In the genomic region with DNA sequence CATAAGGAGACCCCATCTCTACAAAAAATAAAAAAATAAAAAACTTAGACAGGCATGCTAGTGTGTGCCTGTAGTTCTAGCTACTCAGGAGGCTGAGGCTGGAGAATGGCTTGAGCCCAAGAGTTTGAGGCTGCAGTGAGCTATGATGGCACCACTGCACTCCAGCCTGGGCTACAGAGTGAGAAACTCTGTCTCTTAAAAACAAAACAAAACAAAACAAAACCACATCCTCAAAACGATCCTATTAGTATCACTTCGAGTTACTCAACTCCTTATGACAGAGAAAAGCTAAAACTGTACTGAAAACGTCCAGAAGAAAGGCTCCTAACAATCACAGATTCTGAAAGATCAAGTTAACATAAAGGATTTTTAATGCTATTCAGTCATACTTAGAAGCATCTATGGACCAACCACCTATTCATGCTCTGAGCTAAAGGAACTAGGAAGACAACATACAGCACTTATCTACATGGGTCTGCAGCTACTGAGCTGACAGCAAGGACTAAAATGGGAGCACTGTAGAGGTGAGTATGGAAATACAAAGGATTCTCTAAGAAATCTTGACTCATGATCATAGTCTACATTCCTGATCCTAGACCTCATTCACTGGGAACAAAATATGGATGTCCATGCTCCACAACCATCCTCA, we compare ENCODE assay signal across 9 cellular contexts.
A peak's percentile ranks its signal among the peaks of the same experiment; 100 is the strongest.
DNase-seq lines count a peak whose midpoint lies in the region; ATAC-seq and TF ChIP-seq lines count a peak whose summit lies in the region.
"Had no signal": no experiment of that assay in that cellular context is flagged by ENCODE, and none has a peak within 500 bp of the region (broad histone marks: within the 10 kb centered on the region; RNA-seq: fewer than 3 reads in every experiment).

No MANE protein-coding gene starts in this region.

- peak in 4 of 5 donors; percentile 1 to 24 (median 20) for DNase-seq in CD4-positive, alpha-beta memory T cell
- peak; percentile 27 for DNase-seq in activated CD4-positive, alpha-beta memory T cell treated with anti-CD3 and anti-CD28 coated beads for 36 hours
- DNase-seq in posterior cingulate gyrus (no peak), KBM-7 (no peak), GM10266 (ENCODE audit: extremely low spot score) (no peak), breast epithelium (ENCODE audit: low spot score in 2 of 2) (no peak)
- DNase-seq: NCI-H510A had no signal

- ATAC-seq in GM19328 (IDR thresholded peaks at IDR 0.05; ENCODE audit: unreplicated experiment) (peak; percentile 98), HG03060 (IDR thresholded peaks at IDR 0.05; ENCODE audit: low read depth, unreplicated experiment) (peak; percentile 86)

- CTCF ChIA-PET in CD4-positive, alpha-beta memory T cell (lab: Charles Lee; ENCODE audit: partially characterized antibody): interaction anchor here (1.1 kb wide), 1 partner anchor 34 kb away, joined by 3 read pairs; no protein-coding TSS in a partner anchor
- CTCF ChIA-PET in activated CD4-positive, alpha-beta memory T cell treated with anti-CD3 and anti-CD28 coated beads for 36 hours (lab: Charles Lee): interaction anchor here (1.0 kb wide), 2 partner anchors 34 to 408 kb away, joined by 3 read pairs; no protein-coding TSS in a partner anchor

- peaks cover 17 to 32% of the 10 kb centered on the region in 2 donors for H3K36me3 Mint-ChIP-seq in CD4-positive, alpha-beta memory T cell
- peaks cover 18% of the 10 kb centered on the region for H3K36me3 Mint-ChIP-seq in activated CD4-positive, alpha-beta memory T cell treated with anti-CD3 and anti-CD28 coated beads for 36 hours

- no peak overlapping the region for H3K4me3 ChIP-seq in CD4-positive, alpha-beta memory T cell (ENCODE audit: low read length in 2 of 2)
- no peak overlapping the region for H3K4me3 ChIP-seq in breast epithelium

- H3K36me3 ChIP-seq in CD4-positive, alpha-beta memory T cell (ENCODE audit: insufficient read depth, low read length): no peaks in the 10 kb centered on the region
- H3K36me3 ChIP-seq in breast epithelium: no peaks in the 10 kb centered on the region

- TF ChIP-seq CTCF in GM10266 (IDR thresholded peaks at IDR 0.05; ENCODE audit: control insufficient read depth, insufficient read depth, low read depth, missing control alignments): no peak
- no peak for TF ChIP-seq CTCF in breast epithelium (IDR thresholded peaks at IDR 0.05)

- H3K27me3 ChIP-seq in CD4-positive, alpha-beta memory T cell (ENCODE audit: insufficient read depth, low read length): no peaks in the 10 kb centered on the region
- no peaks in the 10 kb centered on the region for H3K27me3 ChIP-seq in breast epithelium

- no peak overlapping the region for H3K27ac ChIP-seq in CD4-positive, alpha-beta memory T cell (ENCODE audit: low read depth, low read length)
- H3K27ac ChIP-seq in breast epithelium: no peak overlapping the region

- peaks cover 30 to 41% (median 37%) of the 10 kb centered on the region in 4 donors for H3K4me1 Mint-ChIP-seq in CD4-positive, alpha-beta memory T cell
- H3K4me1 Mint-ChIP-seq in activated CD4-positive, alpha-beta memory T cell treated with anti-CD3 and anti-CD28 coated beads for 36 hours (ENCODE audit: low read depth): peaks cover 22% of the 10 kb centered on the region

- POLR2A ChIA-PET in CD4-positive, alpha-beta memory T cell (lab: Charles Lee; ENCODE audit: partially characterized antibody): interaction anchor here (2.2 kb wide), 1 partner anchor 75 kb away, joined by 6 read pairs; the partner anchor contains the start of gene DUSP6
- POLR2A ChIA-PET in activated CD4-positive, alpha-beta memory T cell treated with anti-CD3 and anti-CD28 coated beads for 36 hours (lab: Charles Lee): interaction anchor here (0.7 kb wide), 1 partner anchor 73 kb away, joined by 3 read pairs; no protein-coding TSS in a partner anchor

- peak overlapping the region; percentile 28 to 82 (median 63) for H3K4me3 Mint-ChIP-seq in CD4-positive, alpha-beta memory T cell
- H3K4me3 Mint-ChIP-seq in activated CD4-positive, alpha-beta memory T cell treated with anti-CD3 and anti-CD28 coated beads for 36 hours: no peak overlapping the region

- peaks cover 30% of the 10 kb centered on the region for H3K4me1 ChIP-seq in CD4-positive, alpha-beta memory T cell (ENCODE audit: insufficient read depth, low read length)
- no peaks in the 10 kb centered on the region for H3K4me1 ChIP-seq in breast epithelium

- in situ Hi-C loops in KBM-7 (cut with MboI; ENCODE audit: low pct_unique_long_range_greater_than_20kb, low sequenced_read_pairs): no loop called here

- no peaks in the 10 kb centered on the region for H3K9me3 Mint-ChIP-seq in CD4-positive, alpha-beta memory T cell
- H3K9me3 Mint-ChIP-seq in activated CD4-positive, alpha-beta memory T cell treated with anti-CD3 and anti-CD28 coated beads for 36 hours: no peaks in the 10 kb centered on the region

- no peak for TF ChIP-seq POLR2A in breast epithelium (IDR thresholded peaks at IDR 0.05)

- intact Hi-C loops in CD4-positive, alpha-beta memory T cell (cut with micrococcal nuclease): no loop called here
- intact Hi-C loops in activated CD4-positive, alpha-beta memory T cell treated with anti-CD3 and anti-CD28 coated beads for 36 hours (cut with micrococcal nuclease): loop anchor here (1.0 to 2.0 kb wide), 2 partner anchors 29 to 73 kb away; no protein-coding TSS in a partner anchor
- intact Hi-C loops in posterior cingulate gyrus (cut with DNase I) (no loop called here), breast epithelium (cut with DNase I; ENCODE audit: low total_unique reads) (no loop called here)

- H3K9me3 ChIP-seq in CD4-positive, alpha-beta memory T cell (ENCODE audit: control insufficient read depth in 1 of 2, low read length in 2 of 2): no peaks in the 10 kb centered on the region
- no peaks in the 10 kb centered on the region for H3K9me3 ChIP-seq in breast epithelium

- H3K27ac Mint-ChIP-seq in CD4-positive, alpha-beta memory T cell: peak overlapping the region in 6 of 7 donors; percentile 13 to 90 (median 78)
- H3K27ac Mint-ChIP-seq in activated CD4-positive, alpha-beta memory T cell treated with anti-CD3 and anti-CD28 coated beads for 36 hours: peak overlapping the region; percentile 42

- H3K27me3 Mint-ChIP-seq in CD4-positive, alpha-beta memory T cell: no peaks in the 10 kb centered on the region
- no peaks in the 10 kb centered on the region for H3K27me3 Mint-ChIP-seq in activated CD4-positive, alpha-beta memory T cell treated with anti-CD3 and anti-CD28 coated beads for 36 hours

Comparison
In these comparisons a context has a peak if more than half of its experiments do, and no peak if none do; other contexts are left out.
1. DNase-seq: peak in CD4-positive, alpha-beta memory T cell (4 of 5) and activated CD4-positive, alpha-beta memory T cell treated with anti-CD3 and anti-CD28 coated beads for 36 hours (single experiment); none in posterior cingulate gyrus (0 of 10), KBM-7 (single experiment), GM10266 (single experiment) and breast epithelium (0 of 2).